Comparison of ENCODE assay signal across 1 cellular context in the genomic region with DNA sequence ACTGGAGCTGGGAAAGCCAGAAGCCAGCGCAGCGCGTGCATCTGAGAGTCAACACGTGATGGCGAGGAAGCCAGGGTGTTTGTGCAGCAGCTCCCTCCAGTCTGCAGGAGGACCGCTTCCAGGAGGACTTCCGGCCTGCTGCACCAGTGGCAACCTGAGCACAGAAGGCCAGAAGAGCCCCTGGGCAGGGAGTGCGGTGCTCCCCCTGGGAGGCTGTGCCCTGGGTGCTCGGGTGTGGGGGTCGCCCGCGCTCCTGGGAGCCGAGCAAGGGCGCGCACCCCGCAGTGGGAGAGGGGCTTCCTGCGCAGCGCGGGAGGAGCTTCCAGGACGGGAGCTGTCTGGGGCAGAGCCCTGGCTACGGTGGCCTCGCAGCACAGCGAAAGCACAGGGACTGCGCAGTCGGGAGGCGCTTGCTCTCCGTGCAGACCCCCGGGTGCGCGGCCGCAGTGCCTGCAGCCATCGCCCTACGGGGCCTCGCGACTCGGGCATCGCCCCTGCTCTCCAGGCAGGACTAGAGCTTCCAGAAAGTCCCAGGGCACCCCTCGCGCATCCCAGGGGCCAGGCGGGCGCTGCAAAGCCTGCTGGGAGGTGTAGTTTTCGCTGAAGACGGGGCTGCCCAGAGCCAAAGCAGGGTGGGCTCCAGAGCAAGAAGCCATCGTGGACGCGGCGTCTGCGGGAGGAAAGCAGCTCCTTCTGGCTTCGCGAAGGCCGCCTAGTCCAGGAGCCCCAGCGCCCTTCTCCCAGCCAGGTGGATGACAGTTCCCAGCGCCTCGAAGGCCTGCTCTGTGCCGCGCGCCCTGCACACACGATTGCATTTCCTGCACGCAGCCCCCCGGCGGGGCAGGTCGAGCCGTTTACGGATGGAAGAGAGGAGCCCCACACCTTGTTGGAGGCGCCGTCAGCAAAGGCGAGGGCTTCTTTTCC.
A peak's percentile ranks its signal among the peaks of the same experiment; 100 is the strongest.
TF ChIP-seq lines count a peak whose summit lies in the region.

No MANE protein-coding gene starts in this region.

TF ChIP-seq in WTC11, 78 proteins besides CTCF, POLR2A, EP300 and RAD21 (continued from another document):
- TF ChIP-seq, protein P1, sequence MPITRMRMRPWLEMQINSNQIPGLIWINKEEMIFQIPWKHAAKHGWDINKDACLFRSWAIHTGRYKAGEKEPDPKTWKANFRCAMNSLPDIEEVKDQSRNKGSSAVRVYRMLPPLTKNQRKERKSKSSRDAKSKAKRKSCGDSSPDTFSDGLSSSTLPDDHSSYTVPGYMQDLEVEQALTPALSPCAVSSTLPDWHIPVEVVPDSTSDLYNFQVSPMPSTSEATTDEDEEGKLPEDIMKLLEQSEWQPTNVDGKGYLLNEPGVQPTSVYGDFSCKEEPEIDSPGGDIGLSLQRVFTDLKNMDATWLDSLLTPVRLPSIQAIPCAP (CRISPR knock-in tag; IDR thresholded peaks at IDR 0.05), result peak; percentile 83
- TF ChIP-seq SMAD4 (CRISPR knock-in tag; IDR thresholded peaks at IDR 0.05) (no peak), TP53 (CRISPR knock-in tag; IDR thresholded peaks at IDR 0.05) (peak; percentile 92), PRDM15 (CRISPR knock-in tag; IDR thresholded peaks at IDR 0.05) (peak; percentile 42; the same call in 1 of the 2 replicates), ZBTB21 (CRISPR knock-in tag; IDR thresholded peaks at IDR 0.05; ENCODE audit: borderline replicate concordance) (peak; percentile 52; the same call in 1 of the 2 replicates), RELA (CRISPR knock-in tag; IDR thresholded peaks at IDR 0.05; ENCODE audit: borderline replicate concordance) (no peak), ETV6 (CRISPR knock-in tag; IDR thresholded peaks at IDR 0.05) (peak; percentile 94), NFYB (CRISPR knock-in tag; conservative IDR thresholded peaks at IDR 0.05; ENCODE audit: low read depth) (no peak), TEAD1 (CRISPR knock-in tag; IDR thresholded peaks at IDR 0.05) (peak; percentile 88), ZNF232 (CRISPR knock-in tag; IDR thresholded peaks at IDR 0.05) (peak; percentile 87; the same call in 1 of the 2 replicates), GTF2I (CRISPR knock-in tag; conservative IDR thresholded peaks at IDR 0.05) (no peak), FOXP1 (CRISPR knock-in tag; IDR thresholded peaks at IDR 0.05; ENCODE audit: borderline replicate concordance) (peak; percentile 67; the same call in 1 of the 2 replicates), MYBL2 (CRISPR knock-in tag; IDR thresholded peaks at IDR 0.05) (peak; percentile 60; the same call in 1 of the 2 replicates), PRRX2 (CRISPR knock-in tag; IDR thresholded peaks at IDR 0.05) (no peak), NR2C2 (CRISPR knock-in tag; IDR thresholded peaks at IDR 0.05) (0 out of 2 replicates have a peak, but pooled peaks have one; percentile 46), USF1 (CRISPR knock-in tag; IDR thresholded peaks at IDR 0.05) (peak; percentile 80), IRF2 (CRISPR knock-in tag; IDR thresholded peaks at IDR 0.05; ENCODE audit: borderline replicate concordance, low read depth) (no peak), JUN (CRISPR knock-in tag; IDR thresholded peaks at IDR 0.05) (0 out of 2 replicates have a peak, but pooled peaks have one; percentile 47), OVOL2 (CRISPR knock-in tag; IDR thresholded peaks at IDR 0.05; ENCODE audit: borderline replicate concordance) (no peak), ZNF263 (CRISPR knock-in tag; IDR thresholded peaks at IDR 0.05; ENCODE audit: low read depth) (peak; percentile 97), CBFB (CRISPR knock-in tag; IDR thresholded peaks at IDR 0.05; ENCODE audit: low read depth) (0 out of 2 replicates have a peak, but pooled peaks have one; percentile 30), NFATC4 (CRISPR knock-in tag; IDR thresholded peaks at IDR 0.05) (no peak), CREB1 (CRISPR knock-in tag; IDR thresholded peaks at IDR 0.05) (no peak), MXD4 (CRISPR knock-in tag; IDR thresholded peaks at IDR 0.05; ENCODE audit: borderline replicate concordance) (no peak), HMGXB4 (CRISPR knock-in tag; IDR thresholded peaks at IDR 0.05) (peak; percentile 49; the same call in 1 of the 2 replicates), ATF6 (CRISPR knock-in tag; IDR thresholded peaks at IDR 0.05) (no peak), NFE2L1 (CRISPR knock-in tag; IDR thresholded peaks at IDR 0.05) (0 out of 2 replicates have a peak, but pooled peaks have one; percentile 25), ELF4 (CRISPR knock-in tag; IDR thresholded peaks at IDR 0.05; ENCODE audit: low read depth) (peak; percentile 85; the same call in 1 of the 2 replicates)
- TF ChIP-seq, protein P2, sequence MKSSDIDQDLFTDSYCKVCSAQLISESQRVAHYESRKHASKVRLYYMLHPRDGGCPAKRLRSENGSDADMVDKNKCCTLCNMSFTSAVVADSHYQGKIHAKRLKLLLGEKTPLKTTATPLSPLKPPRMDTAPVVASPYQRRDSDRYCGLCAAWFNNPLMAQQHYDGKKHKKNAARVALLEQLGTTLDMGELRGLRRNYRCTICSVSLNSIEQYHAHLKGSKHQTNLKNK (CRISPR knock-in tag; IDR thresholded peaks at IDR 0.05), result no peak
- TF ChIP-seq, protein P3, sequence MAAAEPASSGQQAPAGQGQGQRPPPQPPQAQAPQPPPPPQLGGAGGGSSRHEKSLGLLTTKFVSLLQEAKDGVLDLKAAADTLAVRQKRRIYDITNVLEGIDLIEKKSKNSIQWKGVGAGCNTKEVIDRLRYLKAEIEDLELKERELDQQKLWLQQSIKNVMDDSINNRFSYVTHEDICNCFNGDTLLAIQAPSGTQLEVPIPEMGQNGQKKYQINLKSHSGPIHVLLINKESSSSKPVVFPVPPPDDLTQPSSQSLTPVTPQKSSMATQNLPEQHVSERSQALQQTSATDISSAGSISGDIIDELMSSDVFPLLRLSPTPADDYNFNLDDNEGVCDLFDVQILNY (CRISPR knock-in tag; IDR thresholded peaks at IDR 0.05), result no peak; the same call in 1 of the 2 replicates
- TF ChIP-seq, protein P4, sequence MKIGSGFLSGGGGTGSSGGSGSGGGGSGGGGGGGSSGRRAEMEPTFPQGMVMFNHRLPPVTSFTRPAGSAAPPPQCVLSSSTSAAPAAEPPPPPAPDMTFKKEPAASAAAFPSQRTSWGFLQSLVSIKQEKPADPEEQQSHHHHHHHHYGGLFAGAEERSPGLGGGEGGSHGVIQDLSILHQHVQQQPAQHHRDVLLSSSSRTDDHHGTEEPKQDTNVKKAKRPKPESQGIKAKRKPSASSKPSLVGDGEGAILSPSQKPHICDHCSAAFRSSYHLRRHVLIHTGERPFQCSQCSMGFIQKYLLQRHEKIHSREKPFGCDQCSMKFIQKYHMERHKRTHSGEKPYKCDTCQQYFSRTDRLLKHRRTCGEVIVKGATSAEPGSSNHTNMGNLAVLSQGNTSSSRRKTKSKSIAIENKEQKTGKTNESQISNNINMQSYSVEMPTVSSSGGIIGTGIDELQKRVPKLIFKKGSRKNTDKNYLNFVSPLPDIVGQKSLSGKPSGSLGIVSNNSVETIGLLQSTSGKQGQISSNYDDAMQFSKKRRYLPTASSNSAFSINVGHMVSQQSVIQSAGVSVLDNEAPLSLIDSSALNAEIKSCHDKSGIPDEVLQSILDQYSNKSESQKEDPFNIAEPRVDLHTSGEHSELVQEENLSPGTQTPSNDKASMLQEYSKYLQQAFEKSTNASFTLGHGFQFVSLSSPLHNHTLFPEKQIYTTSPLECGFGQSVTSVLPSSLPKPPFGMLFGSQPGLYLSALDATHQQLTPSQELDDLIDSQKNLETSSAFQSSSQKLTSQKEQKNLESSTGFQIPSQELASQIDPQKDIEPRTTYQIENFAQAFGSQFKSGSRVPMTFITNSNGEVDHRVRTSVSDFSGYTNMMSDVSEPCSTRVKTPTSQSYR (CRISPR knock-in tag; IDR thresholded peaks at IDR 0.05), result no peak
- TF ChIP-seq, protein P5, sequence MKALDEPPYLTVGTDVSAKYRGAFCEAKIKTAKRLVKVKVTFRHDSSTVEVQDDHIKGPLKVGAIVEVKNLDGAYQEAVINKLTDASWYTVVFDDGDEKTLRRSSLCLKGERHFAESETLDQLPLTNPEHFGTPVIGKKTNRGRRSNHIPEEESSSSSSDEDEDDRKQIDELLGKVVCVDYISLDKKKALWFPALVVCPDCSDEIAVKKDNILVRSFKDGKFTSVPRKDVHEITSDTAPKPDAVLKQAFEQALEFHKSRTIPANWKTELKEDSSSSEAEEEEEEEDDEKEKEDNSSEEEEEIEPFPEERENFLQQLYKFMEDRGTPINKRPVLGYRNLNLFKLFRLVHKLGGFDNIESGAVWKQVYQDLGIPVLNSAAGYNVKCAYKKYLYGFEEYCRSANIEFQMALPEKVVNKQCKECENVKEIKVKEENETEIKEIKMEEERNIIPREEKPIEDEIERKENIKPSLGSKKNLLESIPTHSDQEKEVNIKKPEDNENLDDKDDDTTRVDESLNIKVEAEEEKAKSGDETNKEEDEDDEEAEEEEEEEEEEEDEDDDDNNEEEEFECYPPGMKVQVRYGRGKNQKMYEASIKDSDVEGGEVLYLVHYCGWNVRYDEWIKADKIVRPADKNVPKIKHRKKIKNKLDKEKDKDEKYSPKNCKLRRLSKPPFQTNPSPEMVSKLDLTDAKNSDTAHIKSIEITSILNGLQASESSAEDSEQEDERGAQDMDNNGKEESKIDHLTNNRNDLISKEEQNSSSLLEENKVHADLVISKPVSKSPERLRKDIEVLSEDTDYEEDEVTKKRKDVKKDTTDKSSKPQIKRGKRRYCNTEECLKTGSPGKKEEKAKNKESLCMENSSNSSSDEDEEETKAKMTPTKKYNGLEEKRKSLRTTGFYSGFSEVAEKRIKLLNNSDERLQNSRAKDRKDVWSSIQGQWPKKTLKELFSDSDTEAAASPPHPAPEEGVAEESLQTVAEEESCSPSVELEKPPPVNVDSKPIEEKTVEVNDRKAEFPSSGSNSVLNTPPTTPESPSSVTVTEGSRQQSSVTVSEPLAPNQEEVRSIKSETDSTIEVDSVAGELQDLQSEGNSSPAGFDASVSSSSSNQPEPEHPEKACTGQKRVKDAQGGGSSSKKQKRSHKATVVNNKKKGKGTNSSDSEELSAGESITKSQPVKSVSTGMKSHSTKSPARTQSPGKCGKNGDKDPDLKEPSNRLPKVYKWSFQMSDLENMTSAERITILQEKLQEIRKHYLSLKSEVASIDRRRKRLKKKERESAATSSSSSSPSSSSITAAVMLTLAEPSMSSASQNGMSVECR (CRISPR knock-in tag; IDR thresholded peaks at IDR 0.05; ENCODE audit: borderline replicate concordance), result peak; percentile 84; the same call in 1 of the 2 replicates
- TF ChIP-seq, protein P6, sequence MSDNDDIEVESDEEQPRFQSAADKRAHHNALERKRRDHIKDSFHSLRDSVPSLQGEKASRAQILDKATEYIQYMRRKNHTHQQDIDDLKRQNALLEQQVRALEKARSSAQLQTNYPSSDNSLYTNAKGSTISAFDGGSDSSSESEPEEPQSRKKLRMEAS (CRISPR knock-in tag; IDR thresholded peaks at IDR 0.05), result peak; percentile 95
